Comparison of ENCODE assay signal across 8 cellular contexts in genomic region chr6:117352466-117353081, GRCh38.
DNase-seq lines count a peak whose midpoint lies in the region; ATAC-seq and TF ChIP-seq lines count a peak whose summit lies in the region.

No MANE protein-coding gene starts in this region.

- no peak overlapping the region for H3K4me3 ChIP-seq in BE2C (ENCODE audit: low read depth, low read length)

- no peaks in the 10 kb centered on the region for H3K9me3 ChIP-seq in BE2C

- H3K27ac Mint-ChIP-seq in chondrocyte (ENCODE audit: unreplicated experiment) = no peak overlapping the region
- no peak overlapping the region for H3K27ac Mint-ChIP-seq in stimulated activated effector memory CD8-positive, alpha-beta T cell treated with anti-CD3 and anti-CD28 coated beads, Interleukin-12 subunit alpha, Interleukin-12 subunit beta, amount 100 ng/mL, for 72 hours

- H3K9me3 Mint-ChIP-seq in chondrocyte (ENCODE audit: low read depth) = no peaks in the 10 kb centered on the region
- no peaks in the 10 kb centered on the region for H3K9me3 Mint-ChIP-seq in stimulated activated effector memory CD8-positive, alpha-beta T cell treated with anti-CD3 and anti-CD28 coated beads, Interleukin-12 subunit alpha, Interleukin-12 subunit beta, amount 100 ng/mL, for 72 hours

- no peaks in the 10 kb centered on the region; the same call in 1 of the 2 replicates for H3K27me3 ChIP-seq in BE2C

- no peak overlapping the region for H3K4me3 Mint-ChIP-seq in chondrocyte (ENCODE audit: unreplicated experiment)
- H3K4me3 Mint-ChIP-seq in stimulated activated effector memory CD8-positive, alpha-beta T cell treated with anti-CD3 and anti-CD28 coated beads, Interleukin-12 subunit alpha, Interleukin-12 subunit beta, amount 100 ng/mL, for 72 hours = no peak overlapping the region

- H3K36me3 Mint-ChIP-seq in chondrocyte (ENCODE audit: low read depth) = no peaks in the 10 kb centered on the region
- H3K36me3 Mint-ChIP-seq in stimulated activated effector memory CD8-positive, alpha-beta T cell treated with anti-CD3 and anti-CD28 coated beads, Interleukin-12 subunit alpha, Interleukin-12 subunit beta, amount 100 ng/mL, for 72 hours = no peaks in the 10 kb centered on the region

- ATAC-seq in GM19351 (IDR thresholded peaks at IDR 0.05; ENCODE audit: unreplicated experiment) = peak; percentile 91
- no peak for ATAC-seq in GM18873 (IDR thresholded peaks at IDR 0.05; ENCODE audit: low FRiP score, unreplicated experiment)
- no peak for ATAC-seq in stimulated activated effector memory CD8-positive, alpha-beta T cell treated with anti-CD3 and anti-CD28 coated beads, Interleukin-12 subunit alpha, Interleukin-12 subunit beta, amount 100 ng/mL, for 72 hours

- no peaks in the 10 kb centered on the region for H3K4me1 Mint-ChIP-seq in chondrocyte (ENCODE audit: low read depth)
- no peaks in the 10 kb centered on the region for H3K4me1 Mint-ChIP-seq in stimulated activated effector memory CD8-positive, alpha-beta T cell treated with anti-CD3 and anti-CD28 coated beads, Interleukin-12 subunit alpha, Interleukin-12 subunit beta, amount 100 ng/mL, for 72 hours

- no peak for DNase-seq in BE2C
- peak; percentile 53 for DNase-seq in Kasumi-1 (lab: John Stamatoyannopoulos, UW)
- no peak for DNase-seq in chondrocyte (ENCODE audit: low spot score)
- peak; percentile 2 for DNase-seq in stromal cell of bone marrow (ENCODE audit: low read depth)
- DNase-seq in cerebellar nuclear complex (lab: John Stamatoyannopoulos, UW) = no peak
- DNase-seq in stimulated activated effector memory CD8-positive, alpha-beta T cell treated with anti-CD3 and anti-CD28 coated beads, Interleukin-12 subunit alpha, Interleukin-12 subunit beta, amount 100 ng/mL, for 72 hours (ENCODE audit: low spot score in 2 of 2) = no peak

- H3K4me1 ChIP-seq in BE2C = no peaks in the 10 kb centered on the region

- H3K36me3 ChIP-seq in BE2C = no peaks in the 10 kb centered on the region

- TF ChIP-seq CTCF in BE2C (IDR thresholded peaks at IDR 0.05; ENCODE audit: low read depth, low read length) = peak; percentile 48
- peak; percentile 76 for TF ChIP-seq CTCF in chondrocyte (IDR thresholded peaks at IDR 0.05)

- peaks cover 32% of the 10 kb centered on the region for H3K27me3 Mint-ChIP-seq in chondrocyte (ENCODE audit: low read depth)

Comparison
In these comparisons a context has a peak if more than half of its experiments do, and no peak if none do; other contexts are left out.
1. DNase-seq: peak in Kasumi-1 (2 of 2) and stromal cell of bone marrow (single experiment); none in BE2C (single experiment), chondrocyte (single experiment), cerebellar nuclear complex (0 of 2) and stimulated activated effector memory CD8-positive, alpha-beta T cell treated with anti-CD3 and anti-CD28 coated beads, Interleukin-12 subunit alpha, Interleukin-12 subunit beta, amount 100 ng/mL, for 72 hours (0 of 2).